26 cellular contexts compared by ENCODE assay signal in genomic region chr3:182067423-182067822, GRCh38.
"Had no signal": no experiment of that assay in that cellular context is flagged by ENCODE, and none has a peak within 500 bp of the region (broad histone marks: within the 10 kb centered on the region; RNA-seq: fewer than 3 reads in every experiment).

No MANE protein-coding gene starts in this region.

- DNase-seq: activated CD4-positive, alpha-beta T cell treated with anti-CD3 and anti-CD28 coated beads for 48 hours; activated CD4-positive, alpha-beta T cell treated with anti-CD3 and anti-CD28 coated beads, Interleukin-2, amount 50 U/mL, for 4 hours; activated CD4-positive, CD25-positive, alpha-beta regulatory T cell treated with anti-CD3 and anti-CD28 coated beads, Interleukin-2, amount 50 U/mL, for 72 hours; activated CD8-positive, alpha-beta T cell treated with anti-CD3 and anti-CD28 coated beads, Interleukin-2, amount 10 ng/mL, durations not matched to agents 7 days and 5 days; activated effector memory CD4-positive, alpha-beta T cell treated with anti-CD3 and anti-CD28 coated beads, Interleukin-2, amount 50 U/mL, for 16 hours; activated naive CD4-positive, alpha-beta T cell treated with Interleukin-2 at 50 U/mL for 16 hours; activated T-cell treated with anti-CD3 and anti-CD28 coated beads, Interleukin-2, amount 50 U/mL, for 24 hours; amygdala; central memory CD4-positive, alpha-beta T cell; MM.1S; NCI-H1105 treated with DMSO at 0.1 percent for 48 hours; NCI-H1436 treated with DMSO at 0.1 percent for 48 hours; NCI-H187; NCI-H2081; NCI-H510A treated with DMSO at 0.1 percent for 48 hours; NCI-H69; NK-92 treated with Interleukin-12 subunit alpha and Interleukin-12 subunit beta, amount 100 ng/mL, for 24 hours; SHP77; T-helper 17 cell; T-helper 9 cell had no signal

- H3K4me1 ChIP-seq: SJSA1 had no signal

- FAIRE-seq: RCC 7860 had no signal

- H3K36me3 ChIP-seq: SJSA1 had no signal

- ATAC-seq: activated CD8-positive, alpha-beta T cell treated with anti-CD3 and anti-CD28 coated beads, Interleukin-2, amount 10 ng/mL, durations not matched to agents 7 days and 5 days; T-helper 17 cell; WTC11 had no signal

- H3K9me3 Mint-ChIP-seq: activated T-helper 1 cell treated with anti-CD3 and anti-CD28 coated beads, Interleukin-12 subunit alpha, Interleukin-12 subunit beta, Interleukin-2, Interleukin-4 antibody, amounts not matched to agents 30 ng/mL and 10 ng/mL and 1 ng/mL, durations not matched to agents 14 hours and 24 hours and 36 hours had no signal

- H3K27ac ChIP-seq: KMS-11, SJSA1 had no signal

- H3K4me3 ChIP-seq: SJSA1 had no signal

- H3K27me3 Mint-ChIP-seq: activated naive CD8-positive, alpha-beta T cell; activated T-cell treated with anti-CD3 and anti-CD28 coated beads, Interleukin-2, amount 50 U/mL, for 24 hours; T-helper 17 cell had no signal

- H3K27ac Mint-ChIP-seq: activated CD8-positive, alpha-beta T cell treated with anti-CD3 and anti-CD28 coated beads, Interleukin-2, amount 10 ng/mL, durations not matched to agents 7 days and 5 days; activated naive CD8-positive, alpha-beta T cell; activated T-cell treated with anti-CD3 and anti-CD28 coated beads, Interleukin-2, amount 50 U/mL, for 24 hours; activated T-helper 1 cell treated with anti-CD3 and anti-CD28 coated beads, Interleukin-12 subunit alpha, Interleukin-12 subunit beta, Interleukin-2, Interleukin-4 antibody, amounts not matched to agents 30 ng/mL and 10 ng/mL and 1 ng/mL, durations not matched to agents 14 hours and 24 hours and 36 hours; T-helper 17 cell; WTC11 had no signal

- H3K9ac ChIP-seq: KMS-11 had no signal

- H3K4me1 Mint-ChIP-seq: T-helper 17 cell, WTC11 had no signal

- H3K27me3 ChIP-seq: SJSA1 had no signal

- H3K36me3 Mint-ChIP-seq: activated naive CD8-positive, alpha-beta T cell; WTC11 had no signal

- H3K9me3 ChIP-seq: SJSA1 had no signal

- H3K4me3 Mint-ChIP-seq: activated CD8-positive, alpha-beta T cell treated with anti-CD3 and anti-CD28 coated beads, Interleukin-2, amount 10 ng/mL, durations not matched to agents 7 days and 5 days; activated naive CD8-positive, alpha-beta T cell; activated T-cell treated with anti-CD3 and anti-CD28 coated beads, Interleukin-2, amount 50 U/mL, for 24 hours; activated T-helper 1 cell treated with anti-CD3 and anti-CD28 coated beads, Interleukin-12 subunit alpha, Interleukin-12 subunit beta, Interleukin-2, Interleukin-4 antibody, amounts not matched to agents 30 ng/mL and 10 ng/mL and 1 ng/mL, durations not matched to agents 14 hours and 24 hours and 36 hours; T-helper 17 cell; WTC11 had no signal

- H3K4me2 ChIP-seq: KMS-11 had no signal
